In the genomic region with DNA sequence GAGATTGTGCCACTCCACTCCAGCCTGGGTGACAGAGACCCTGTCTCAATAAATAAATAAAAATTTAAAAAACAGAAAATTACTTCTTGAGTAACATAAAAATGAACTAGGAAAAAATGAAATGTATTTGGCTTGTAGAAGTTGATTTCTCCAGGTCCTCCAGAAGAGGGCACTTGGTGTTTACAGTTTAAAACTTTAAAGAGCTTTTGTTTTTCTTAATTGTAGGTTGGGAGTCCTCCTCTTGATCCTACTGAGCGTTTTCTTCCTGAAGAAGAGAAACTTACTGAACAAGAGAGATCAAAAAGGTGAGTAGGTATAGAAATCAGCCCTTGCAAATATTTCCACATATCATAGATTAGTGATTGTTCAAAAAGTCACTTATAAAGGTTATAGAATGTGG, we compare ENCODE assay signal across 7 cellular contexts. TPM values are rescaled to one million over a fixed set of nuclear protein-coding genes. Genes with fewer than 3 reads are reported as not detected.
A peak's percentile ranks its signal among the peaks of the same experiment; 100 is the strongest.
DNase-seq lines count a peak whose midpoint lies in the region; ATAC-seq and TF ChIP-seq lines count a peak whose summit lies in the region.

No MANE protein-coding gene starts in this region.

- H3K4me3 Mint-ChIP-seq in memory B cell, result no peak overlapping the region

- peaks cover 7% of the 10 kb centered on the region for H3K36me3 Mint-ChIP-seq in memory B cell

- TF ChIP-seq CTCF in GM12865 (IDR thresholded peaks at IDR 0.05; ENCODE audit: insufficient read depth, low read depth, low read length, missing control alignments), result peak; percentile 54

- no peaks in the 10 kb centered on the region for H3K4me1 Mint-ChIP-seq in memory B cell

- no peak overlapping the region for H3K4me3 ChIP-seq in GM12865 (ENCODE audit: low read depth, low read length)

- H3K9me3 Mint-ChIP-seq in memory B cell, result no peaks in the 10 kb centered on the region

- H3K27me3 Mint-ChIP-seq in memory B cell, result no peaks in the 10 kb centered on the region

- peak; percentile 60 for DNase-seq in GM12865 (ENCODE audit: low read depth)
- DNase-seq in NCI-H1694 treated with DMSO at 0.1 percent for 48 hours (lab: John Stamatoyannopoulos, UW), result peak; percentile 15
- DNase-seq in cerebellum (ENCODE audit: low spot score), result peak; percentile 12
- DNase-seq in memory B cell (ENCODE audit: low spot score in 2 of 2), result peak in 1 of 2 donors; percentile 29
- DNase-seq in NCI-H187 (lab: John Stamatoyannopoulos, UW), result no peak

- H3K27ac Mint-ChIP-seq in memory B cell, result no peak overlapping the region

- ATAC-seq in memory B cell (ENCODE audit: low read depth), result peak; percentile 47
- no peak for ATAC-seq in GM21390 (IDR thresholded peaks at IDR 0.05; ENCODE audit: unreplicated experiment)
- ATAC-seq in HG02852 (IDR thresholded peaks at IDR 0.05; ENCODE audit: unreplicated experiment), result no peak

RNA-seq across cellular contexts. Expression of a gene that starts 16.2 kb away (rescaled TPM):
- 34.3 TPM for total RNA-seq in cerebellum

RNA-seq across cellular contexts. Expression of a gene that starts 48.9 kb away (rescaled TPM):
- 26.9 TPM for total RNA-seq in cerebellum

Comparison
In these comparisons a context has a peak if more than half of its experiments do, and no peak if none do; other contexts are left out.
1. DNase-seq: peak in GM12865 (single experiment), NCI-H1694 treated with DMSO at 0.1 percent for 48 hours (single experiment) and cerebellum (single experiment); none in NCI-H187 (0 of 2).